In the genomic region with DNA sequence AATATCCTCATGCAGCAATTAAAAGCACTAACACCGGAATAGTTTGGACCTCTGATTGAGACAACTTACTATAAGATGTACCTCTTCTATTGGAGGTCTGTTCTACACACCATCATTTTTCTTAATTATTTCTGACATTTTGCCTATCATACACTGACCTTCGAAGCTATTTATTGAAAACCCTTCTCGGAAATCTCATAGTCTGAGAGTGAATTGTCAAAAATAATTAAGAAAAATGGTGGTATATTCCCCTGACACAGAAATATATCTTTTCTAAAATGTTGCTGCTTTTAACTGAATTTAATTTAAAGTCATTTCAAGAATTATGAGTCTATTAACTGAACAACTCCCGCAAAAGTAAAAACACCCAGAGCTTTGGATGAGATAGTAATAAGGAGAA, we compare ENCODE assay signal across 1 cellular context.
A peak's percentile ranks its signal among the peaks of the same experiment; 100 is the strongest.
TF ChIP-seq lines count a peak whose summit lies in the region.

No MANE protein-coding gene starts in this region.

TF ChIP-seq in SK-N-SH, 30 proteins besides CTCF, POLR2A, EP300 and RAD21 (continued from another document):
- TF ChIP-seq, protein P1, sequence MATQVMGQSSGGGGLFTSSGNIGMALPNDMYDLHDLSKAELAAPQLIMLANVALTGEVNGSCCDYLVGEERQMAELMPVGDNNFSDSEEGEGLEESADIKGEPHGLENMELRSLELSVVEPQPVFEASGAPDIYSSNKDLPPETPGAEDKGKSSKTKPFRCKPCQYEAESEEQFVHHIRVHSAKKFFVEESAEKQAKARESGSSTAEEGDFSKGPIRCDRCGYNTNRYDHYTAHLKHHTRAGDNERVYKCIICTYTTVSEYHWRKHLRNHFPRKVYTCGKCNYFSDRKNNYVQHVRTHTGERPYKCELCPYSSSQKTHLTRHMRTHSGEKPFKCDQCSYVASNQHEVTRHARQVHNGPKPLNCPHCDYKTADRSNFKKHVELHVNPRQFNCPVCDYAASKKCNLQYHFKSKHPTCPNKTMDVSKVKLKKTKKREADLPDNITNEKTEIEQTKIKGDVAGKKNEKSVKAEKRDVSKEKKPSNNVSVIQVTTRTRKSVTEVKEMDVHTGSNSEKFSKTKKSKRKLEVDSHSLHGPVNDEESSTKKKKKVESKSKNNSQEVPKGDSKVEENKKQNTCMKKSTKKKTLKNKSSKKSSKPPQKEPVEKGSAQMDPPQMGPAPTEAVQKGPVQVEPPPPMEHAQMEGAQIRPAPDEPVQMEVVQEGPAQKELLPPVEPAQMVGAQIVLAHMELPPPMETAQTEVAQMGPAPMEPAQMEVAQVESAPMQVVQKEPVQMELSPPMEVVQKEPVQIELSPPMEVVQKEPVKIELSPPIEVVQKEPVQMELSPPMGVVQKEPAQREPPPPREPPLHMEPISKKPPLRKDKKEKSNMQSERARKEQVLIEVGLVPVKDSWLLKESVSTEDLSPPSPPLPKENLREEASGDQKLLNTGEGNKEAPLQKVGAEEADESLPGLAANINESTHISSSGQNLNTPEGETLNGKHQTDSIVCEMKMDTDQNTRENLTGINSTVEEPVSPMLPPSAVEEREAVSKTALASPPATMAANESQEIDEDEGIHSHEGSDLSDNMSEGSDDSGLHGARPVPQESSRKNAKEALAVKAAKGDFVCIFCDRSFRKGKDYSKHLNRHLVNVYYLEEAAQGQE (IDR thresholded peaks at IDR 0.05; ENCODE audit: low read depth, low read length) = no peak
- TF ChIP-seq FOXJ3 (CRISPR knock-in tag; IDR thresholded peaks at IDR 0.05) (0 out of 2 replicates have a peak, but pooled peaks have one; percentile 28), MEF2A (IDR thresholded peaks at IDR 0.05; ENCODE audit: borderline replicate concordance, low read depth) (no peak), MXI1 (IDR thresholded peaks at IDR 0.05; ENCODE audit: low read depth, low read length) (no peak), GATA2 (CRISPR knock-in tag; IDR thresholded peaks at IDR 0.05) (peak; percentile 52; the same call in 1 of the 2 replicates), RXRA (IDR thresholded peaks at IDR 0.05; ENCODE audit: borderline replicate concordance, low read depth) (no peak), TEAD4 (IDR thresholded peaks at IDR 0.05; ENCODE audit: borderline replicate concordance, insufficient read depth) (0 out of 2 replicates have a peak, but pooled peaks have one; percentile 23)
- TF ChIP-seq, protein P2, sequence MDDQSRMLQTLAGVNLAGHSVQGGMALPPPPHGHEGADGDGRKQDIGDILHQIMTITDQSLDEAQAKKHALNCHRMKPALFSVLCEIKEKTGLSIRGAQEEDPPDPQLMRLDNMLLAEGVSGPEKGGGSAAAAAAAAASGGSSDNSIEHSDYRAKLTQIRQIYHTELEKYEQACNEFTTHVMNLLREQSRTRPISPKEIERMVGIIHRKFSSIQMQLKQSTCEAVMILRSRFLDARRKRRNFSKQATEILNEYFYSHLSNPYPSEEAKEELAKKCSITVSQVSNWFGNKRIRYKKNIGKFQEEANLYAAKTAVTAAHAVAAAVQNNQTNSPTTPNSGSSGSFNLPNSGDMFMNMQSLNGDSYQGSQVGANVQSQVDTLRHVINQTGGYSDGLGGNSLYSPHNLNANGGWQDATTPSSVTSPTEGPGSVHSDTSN (IDR thresholded peaks at IDR 0.05) = peak; percentile 63
